In the genomic region with DNA sequence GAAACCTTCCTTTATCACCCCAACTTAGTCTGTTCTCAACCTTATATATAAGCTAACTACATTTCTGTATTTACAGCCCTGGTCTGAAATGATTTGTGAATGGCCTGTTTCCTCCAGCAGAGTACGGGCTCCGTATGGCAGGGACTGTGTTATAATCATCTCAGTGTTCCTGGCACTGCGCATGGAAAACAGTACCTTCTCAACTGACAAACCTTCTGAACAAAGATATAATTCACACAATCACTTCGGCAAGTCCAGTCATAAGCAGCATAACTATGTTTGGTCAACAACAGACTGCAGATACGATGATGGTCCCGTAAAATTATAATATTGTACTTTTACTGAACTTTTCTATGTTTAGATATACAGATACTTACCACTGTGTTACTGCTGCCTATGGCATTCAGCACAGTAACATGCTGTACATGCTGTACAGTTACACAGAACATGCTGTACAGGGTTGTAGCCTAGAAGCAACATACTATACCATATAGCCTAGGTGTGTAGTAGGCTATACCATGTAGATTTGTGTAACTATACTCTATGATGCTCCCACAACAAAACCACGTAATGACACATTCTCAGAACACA, we compare ENCODE assay signal across 20 cellular contexts. TPM values are rescaled to one million over a fixed set of nuclear protein-coding genes. Genes with fewer than 3 reads are reported as not detected.
DNase-seq lines count a peak whose midpoint lies in the region; ATAC-seq, FAIRE-seq and TF ChIP-seq lines count a peak whose summit lies in the region.
"Had no signal": no experiment of that assay in that cellular context is flagged by ENCODE, and none has a peak within 500 bp of the region (broad histone marks: within the 10 kb centered on the region; RNA-seq: fewer than 3 reads in every experiment).

No MANE protein-coding gene starts in this region.

- H3K4ac ChIP-seq in mesenchymal stem cell (ENCODE audit: low read depth in 1 of 2, low read length in 2 of 2): no peak overlapping the region

- no peak overlapping the region for H2AFZ ChIP-seq in mesenchymal stem cell (ENCODE audit: low read depth, low read length)
- no peak overlapping the region for H2AFZ ChIP-seq in smooth muscle cell (ENCODE audit: low read depth)

- CTCF ChIA-PET in CD4-positive, alpha-beta memory T cell (lab: Charles Lee; ENCODE audit: partially characterized antibody): interaction anchor here (1.1 to 2.0 kb wide), 2 partner anchors 9 to 127 kb away, joined by 3 to 4 read pairs; no protein-coding TSS in a partner anchor

- intact Hi-C loops in CD4-positive, alpha-beta memory T cell (cut with micrococcal nuclease): no loop called here

- H3K9ac ChIP-seq in mesenchymal stem cell (ENCODE audit: low read length): no peak overlapping the region
- peak overlapping the region; percentile 82 for H3K9ac ChIP-seq in smooth muscle cell (ENCODE audit: low read depth)

- no peaks in the 10 kb centered on the region for H3K79me2 ChIP-seq in smooth muscle cell (ENCODE audit: low read depth)

- no peak overlapping the region for H2BK120ac ChIP-seq in mesenchymal stem cell (ENCODE audit: low read depth, low read length)

- no peak overlapping the region for H4K91ac ChIP-seq in mesenchymal stem cell (ENCODE audit: low read length)

- no peak overlapping the region for H3K23ac ChIP-seq in mesenchymal stem cell (ENCODE audit: low read length in 2 of 2)

- peaks cover 20% of the 10 kb centered on the region for H3K36me3 ChIP-seq in CD4-positive, alpha-beta memory T cell (ENCODE audit: insufficient read depth, low read length)
- H3K36me3 ChIP-seq in mesenchymal stem cell (ENCODE audit: control insufficient read depth in 1 of 2, insufficient read depth in 2 of 2, low read depth in 1 of 2, low read length in 2 of 2): peaks cover 10 to 50% of the 10 kb centered on the region in 2 experiments
- no peaks in the 10 kb centered on the region for H3K36me3 ChIP-seq in smooth muscle cell (ENCODE audit: low read depth)

- peaks cover 40 to 47% of the 10 kb centered on the region in 2 donors for H3K36me3 Mint-ChIP-seq in CD4-positive, alpha-beta memory T cell

- H3K18ac ChIP-seq in mesenchymal stem cell (ENCODE audit: low read depth in 1 of 2, low read length in 2 of 2): no peak overlapping the region

- no peaks in the 10 kb centered on the region for H3K9me3 ChIP-seq in CD4-positive, alpha-beta memory T cell (ENCODE audit: control insufficient read depth in 1 of 2, low read length in 2 of 2)
- H3K9me3 ChIP-seq in mesenchymal stem cell (ENCODE audit: control insufficient read depth, low read length) (no peaks in the 10 kb centered on the region), smooth muscle cell (replicated peaks; ENCODE audit: low read depth) (no peaks in the 10 kb centered on the region)

- H2BK15ac ChIP-seq in mesenchymal stem cell (ENCODE audit: low read depth, poor library complexity, severe bottlenecking): no peak overlapping the region

- no peak overlapping the region for H2BK5ac ChIP-seq in mesenchymal stem cell (ENCODE audit: low read depth, low read length, poor library complexity, severe bottlenecking)

- no peak for ATAC-seq in HG03439 (IDR thresholded peaks at IDR 0.05; ENCODE audit: unreplicated experiment)
- ATAC-seq: activated naive CD8-positive, alpha-beta T cell treated with anti-CD3 and anti-CD28 coated beads, Interleukin-2, amount 50 U/mL, for 24 hours; activated T-cell treated with anti-CD3 and anti-CD28 coated beads, Interleukin-2, amount 50 U/mL, for 72 hours; HCT116; PC-3; stimulated activated memory B cell treated with anti-CD40 and anti-IgM and Interleukin-4, amounts not matched to agents 10 μg/mL and 1 μg/mL and 100 μg/mL, for 72 hours had no signal

- FAIRE-seq in urothelium cell line (lab: Jason Lieb, UNC): no peak

- peak overlapping the region in 1 of 8 donors; percentile 53 for H3K4me3 Mint-ChIP-seq in CD4-positive, alpha-beta memory T cell
- H3K4me3 Mint-ChIP-seq: activated naive CD8-positive, alpha-beta T cell treated with anti-CD3 and anti-CD28 coated beads, Interleukin-2, amount 50 U/mL, for 24 hours; activated T-cell treated with anti-CD3 and anti-CD28 coated beads, Interleukin-2, amount 50 U/mL, for 72 hours; stimulated activated memory B cell treated with anti-CD40 and anti-IgM and Interleukin-4, amounts not matched to agents 10 μg/mL and 1 μg/mL and 100 μg/mL, for 72 hours had no signal

- no peak overlapping the region for H3K27ac ChIP-seq in CD4-positive, alpha-beta memory T cell (ENCODE audit: low read depth, low read length)
- H3K27ac ChIP-seq in coronary artery (peak overlapping the region in 1 of 2 donors; percentile 68), mesenchymal stem cell (ENCODE audit: low read length, poor library complexity, severe bottlenecking) (no peak overlapping the region), smooth muscle cell (ENCODE audit: low read depth) (peak overlapping the region; percentile 95)

- TF ChIP-seq CTCF in coronary artery (IDR thresholded peaks at IDR 0.05): no peak
- no peak for TF ChIP-seq CTCF in smooth muscle cell (IDR thresholded peaks at IDR 0.05; ENCODE audit: borderline replicate concordance, insufficient read depth, poor library complexity, severe bottlenecking)

- H3K4me1 Mint-ChIP-seq in CD4-positive, alpha-beta memory T cell: peaks cover 14 to 26% (median 17%) of the 10 kb centered on the region in 4 donors
- H3K4me1 Mint-ChIP-seq: stimulated activated memory B cell treated with anti-CD40 and anti-IgM and Interleukin-4, amounts not matched to agents 10 μg/mL and 1 μg/mL and 100 μg/mL, for 72 hours had no signal

- H3F3A ChIP-seq in smooth muscle cell (ENCODE audit: low read depth): peaks cover 25% of the 10 kb centered on the region

- no peak overlapping the region for H2BK12ac ChIP-seq in mesenchymal stem cell (ENCODE audit: low read length in 2 of 2)

- H3K9me3 Mint-ChIP-seq in CD4-positive, alpha-beta memory T cell: no peaks in the 10 kb centered on the region
- H3K9me3 Mint-ChIP-seq: activated naive CD8-positive, alpha-beta T cell treated with anti-CD3 and anti-CD28 coated beads, Interleukin-2, amount 50 U/mL, for 24 hours; activated T-cell treated with anti-CD3 and anti-CD28 coated beads, Interleukin-2, amount 50 U/mL, for 72 hours; stimulated activated memory B cell treated with anti-CD40 and anti-IgM and Interleukin-4, amounts not matched to agents 10 μg/mL and 1 μg/mL and 100 μg/mL, for 72 hours had no signal

- H4K20me1 ChIP-seq in smooth muscle cell (ENCODE audit: low read depth): peaks cover 5% of the 10 kb centered on the region

- no peak for DNase-seq in CD4-positive, alpha-beta memory T cell
- DNase-seq in coronary artery (ENCODE audit: low spot score) (no peak), mesenchymal stem cell (no peak), smooth muscle cell (lab: John Stamatoyannopoulos, UW; ENCODE audit: unreplicated experiment) (no peak), amniotic stem cell (lab: John Stamatoyannopoulos, UW) (no peak), NCI-H2107 treated with DMSO at 0.1 percent for 48 hours (lab: John Stamatoyannopoulos, UW; ENCODE audit: unreplicated experiment) (no peak), urothelium cell line (ENCODE audit: low spot score) (no peak)
- DNase-seq: activated naive CD8-positive, alpha-beta T cell treated with anti-CD3 and anti-CD28 coated beads, Interleukin-2, amount 50 U/mL, for 24 hours; activated T-cell treated with anti-CD3 and anti-CD28 coated beads, Interleukin-2, amount 50 U/mL, for 72 hours; central memory CD4-positive, alpha-beta T cell; effector CD8-positive, alpha-beta T cell; NCI-H1092 treated with DMSO at 0.1 percent for 48 hours; NCI-H2171; NCI-H774; PC-3; posterior cingulate gyrus had no signal

- H3K79me1 ChIP-seq in mesenchymal stem cell (replicated peaks; ENCODE audit: low read length, poor library complexity, severe bottlenecking): peaks cover 17% of the 10 kb centered on the region

- no peak overlapping the region for H3K14ac ChIP-seq in mesenchymal stem cell (ENCODE audit: low read length in 2 of 2)

- no peaks in the 10 kb centered on the region for H3K27me3 Mint-ChIP-seq in CD4-positive, alpha-beta memory T cell
- H3K27me3 Mint-ChIP-seq: activated naive CD8-positive, alpha-beta T cell treated with anti-CD3 and anti-CD28 coated beads, Interleukin-2, amount 50 U/mL, for 24 hours; stimulated activated memory B cell treated with anti-CD40 and anti-IgM and Interleukin-4, amounts not matched to agents 10 μg/mL and 1 μg/mL and 100 μg/mL, for 72 hours had no signal

- H3K4me2 ChIP-seq in mesenchymal stem cell (ENCODE audit: low read length, poor library complexity, severe bottlenecking) (no peak overlapping the region), smooth muscle cell (no peak overlapping the region)

- POLR2A ChIA-PET in CD4-positive, alpha-beta memory T cell (lab: Charles Lee; ENCODE audit: partially characterized antibody): no interaction called here

- H3K27ac Mint-ChIP-seq in CD4-positive, alpha-beta memory T cell: peak overlapping the region in 4 of 7 donors; percentile 6 to 70 (median 64)
- H3K27ac Mint-ChIP-seq: activated naive CD8-positive, alpha-beta T cell treated with anti-CD3 and anti-CD28 coated beads, Interleukin-2, amount 50 U/mL, for 24 hours; stimulated activated memory B cell treated with anti-CD40 and anti-IgM and Interleukin-4, amounts not matched to agents 10 μg/mL and 1 μg/mL and 100 μg/mL, for 72 hours had no signal

- no peak overlapping the region for H3K4me3 ChIP-seq in CD4-positive, alpha-beta memory T cell (ENCODE audit: low read length in 2 of 2)
- H3K4me3 ChIP-seq in coronary artery (peak overlapping the region; percentile 7), mesenchymal stem cell (ENCODE audit: insufficient read depth in 1 of 2, low read depth in 1 of 2, low read length in 2 of 2) (no peak overlapping the region), smooth muscle cell (no peak overlapping the region)
- H3K4me3 ChIP-seq: SK-N-MC had no signal

- H2AK5ac ChIP-seq in mesenchymal stem cell (ENCODE audit: low read length, severe bottlenecking): peak overlapping the region; percentile 17

- WGBS in mesenchymal stem cell: 82% methylated on average over 5 of the region's 7 CpGs
- 90% methylated on average over 7 of the region's 7 CpGs for WGBS in smooth muscle cell (ENCODE audit: low lambda C conversion rate)

- H4K8ac ChIP-seq in mesenchymal stem cell (ENCODE audit: low read length): no peak overlapping the region

- no peaks in the 10 kb centered on the region for H3K27me3 ChIP-seq in CD4-positive, alpha-beta memory T cell (ENCODE audit: insufficient read depth, low read length)
- H3K27me3 ChIP-seq in mesenchymal stem cell (ENCODE audit: control insufficient read depth in 1 of 2, insufficient read depth in 1 of 2, low read length in 2 of 2): no peaks in the 10 kb centered on the region
- no peaks in the 10 kb centered on the region for H3K27me3 ChIP-seq in smooth muscle cell (ENCODE audit: low read depth)

- peaks cover 21% of the 10 kb centered on the region for H3K4me1 ChIP-seq in CD4-positive, alpha-beta memory T cell (ENCODE audit: insufficient read depth, low read length)
- H3K4me1 ChIP-seq in mesenchymal stem cell (ENCODE audit: control insufficient read depth, insufficient read depth, low read depth, low read length) (peaks cover 12% of the 10 kb centered on the region), smooth muscle cell (ENCODE audit: low read depth) (peaks cover 13% of the 10 kb centered on the region)

RNA-seq across cellular contexts. Expression of a gene that starts 30.0 kb away (rescaled TPM):
- 10 to 100 TPM; 72.7 to 74.7 TPM for total RNA-seq in CD4-positive, alpha-beta memory T cell
- polyA plus RNA-seq in CD4-positive, alpha-beta memory T cell: 10 to 100 TPM in 1 of 2 donors, 1 to 10 TPM in 1; 7.9 to 23.0 TPM
- polyA plus RNA-seq in mesenchymal stem cell (2013, experiment 1 of 2): 19.7 TPM
- polyA plus RNA-seq in mesenchymal stem cell (2013, experiment 2 of 2): 18.8 TPM
- total RNA-seq in smooth muscle cell: 20.4 and 26.3 TPM in 2 replicates
- polyA plus RNA-seq in smooth muscle cell: 11.5 and 14.9 TPM in 2 replicates
